Comparison of ENCODE assay signal across 8 cellular contexts in the genomic region with DNA sequence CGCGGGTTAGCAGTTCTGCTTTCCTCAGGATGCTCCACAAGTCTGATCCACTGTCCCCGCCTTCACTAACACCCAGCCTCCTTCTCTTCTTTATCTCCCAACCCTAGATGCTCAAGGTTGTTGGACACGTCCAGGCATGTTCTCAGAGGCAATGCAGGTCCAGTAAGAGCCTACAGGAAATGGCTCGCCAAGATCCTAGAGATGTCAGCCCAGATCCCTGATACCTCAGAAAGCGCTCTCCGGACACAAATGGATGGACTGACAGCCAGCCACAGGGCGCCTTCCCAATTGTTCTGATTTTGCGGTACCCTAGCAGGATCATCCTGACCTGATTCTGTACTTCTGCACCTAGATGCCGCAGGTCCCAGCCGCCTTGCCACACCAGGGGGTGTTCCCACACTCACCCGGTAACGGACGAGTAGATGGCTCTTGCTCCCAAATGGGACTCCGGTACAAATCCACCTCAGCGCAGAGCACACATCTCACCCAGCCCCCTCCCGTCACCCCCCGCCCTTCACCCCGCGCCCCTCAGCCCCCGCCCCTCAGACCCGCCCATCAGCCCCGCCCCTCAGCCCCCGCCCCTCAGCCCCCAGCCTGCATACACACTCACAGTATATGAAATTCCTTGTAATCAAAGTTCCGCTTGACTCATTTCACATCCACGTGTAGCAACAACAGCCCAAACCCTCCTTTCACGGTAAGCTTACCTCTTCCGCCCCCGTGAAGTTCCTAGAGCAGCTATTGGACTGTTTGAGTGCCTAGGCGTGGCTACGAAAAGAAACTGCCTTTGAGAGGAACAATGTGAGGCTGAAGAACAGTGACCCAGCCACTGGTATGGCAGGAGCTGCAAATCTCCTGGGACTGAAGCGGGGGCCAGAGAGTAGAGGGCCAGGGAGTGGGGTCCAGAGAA. TPM values are rescaled to one million over a fixed set of nuclear protein-coding genes. Genes with fewer than 3 reads are reported as not detected.
DNase-seq lines count a peak whose midpoint lies in the region; ATAC-seq, FAIRE-seq and TF ChIP-seq lines count a peak whose summit lies in the region.

A gene with protein sequence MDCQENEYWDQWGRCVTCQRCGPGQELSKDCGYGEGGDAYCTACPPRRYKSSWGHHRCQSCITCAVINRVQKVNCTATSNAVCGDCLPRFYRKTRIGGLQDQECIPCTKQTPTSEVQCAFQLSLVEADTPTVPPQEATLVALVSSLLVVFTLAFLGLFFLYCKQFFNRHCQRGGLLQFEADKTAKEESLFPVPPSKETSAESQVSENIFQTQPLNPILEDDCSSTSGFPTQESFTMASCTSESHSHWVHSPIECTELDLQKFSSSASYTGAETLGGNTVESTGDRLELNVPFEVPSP (minus strand): TSS at position 488 of the 910 bp plus-strand sequence. CDS start 23,058 bp downstream, outside the sequence.

- intact Hi-C loops in mammary epithelial cell (cut with micrococcal nuclease), result no loop called here

- CTCF ChIA-PET in mammary epithelial cell (lab: Charles Lee; ENCODE audit: low non-redundant PET), result no interaction called here

- H3K36me3 ChIP-seq in RWPE2 (ENCODE audit: low read depth), result no peaks in the 10 kb centered on the region
- no peaks in the 10 kb centered on the region for H3K36me3 ChIP-seq in mammary epithelial cell (ENCODE audit: insufficient read depth, low read length)
- H3K36me3 ChIP-seq in keratinocyte (ENCODE audit: control insufficient read depth in 2 of 2, extremely low read depth in 1 of 2, insufficient read depth in 2 of 2, low read length in 2 of 2), result no peaks in the 10 kb centered on the region

- H3K4me2 ChIP-seq in mammary epithelial cell (ENCODE audit: insufficient read depth, low read depth, low read length) (peak within 1 kb of the TSS; percentile 67), keratinocyte (ENCODE audit: control insufficient read depth, extremely low read depth, insufficient read depth, low read depth, low read length) (peak within 1 kb of the TSS; percentile 60)

- dilution Hi-C loops in mammary epithelial cell (cut with HindIII; ENCODE audit: low sequenced_read_pairs) (no loop called here), keratinocyte (cut with MboI; ENCODE audit: extremely low pct_ligation_motif_present, low sequenced_read_pairs) (no loop called here)

- peaks cover 32% of the 10 kb centered on the region for H3K79me2 ChIP-seq in mammary epithelial cell (ENCODE audit: insufficient read depth, low read length)
- H3K79me2 ChIP-seq in keratinocyte (ENCODE audit: control insufficient read depth, insufficient read depth, low read length), result no peaks in the 10 kb centered on the region

- no peaks in the 10 kb centered on the region for H3K9me1 ChIP-seq in keratinocyte (ENCODE audit: control insufficient read depth, extremely low read depth, insufficient read depth, low read length)

- TF ChIP-seq CTCF in RWPE2 (IDR thresholded peaks at IDR 0.05; ENCODE audit: poor library complexity, severe bottlenecking) (no peak), mammary epithelial cell (conservative IDR thresholded peaks at IDR 0.05 in 1 of 2, IDR thresholded peaks at IDR 0.05 in 1 of 2; ENCODE audit: extremely low read depth in 1 of 2, insufficient read depth in 1 of 2, low read depth in 1 of 2, low read length in 2 of 2) (no peak), keratinocyte (optimal IDR thresholded peaks at IDR 0.05 in 1 of 3, IDR thresholded peaks at IDR 0.05 in 1 of 3, conservative IDR thresholded peaks at IDR 0.05 in 1 of 3; ENCODE audit: extremely low read depth in 1 of 3, insufficient read depth in 2 of 3, low read length in 3 of 3) (no peak)

- no TSS peak for BruUV-seq in mammary epithelial cell (replicated peaks; lab: Mats Ljungman, UMichigan)

- FAIRE-seq in keratinocyte (lab: Jason Lieb, UNC), result peak; percentile 82

- peak; percentile 95 for ATAC-seq in HG02642 (IDR thresholded peaks at IDR 0.05; ENCODE audit: poor library complexity, unreplicated experiment)
- ATAC-seq in RWPE2 (ENCODE audit: low read depth), result peak; percentile 89

- H3K9me3 ChIP-seq in RWPE2 (ENCODE audit: severe bottlenecking) (no peaks in the 10 kb centered on the region), mammary epithelial cell (replicated peaks; ENCODE audit: insufficient read depth, low read length) (no peaks in the 10 kb centered on the region), keratinocyte (ENCODE audit: control insufficient read depth, low read depth, low read length) (no peaks in the 10 kb centered on the region)

- in situ Hi-C loops in mammary epithelial cell (cut with MboI; ENCODE audit: low sequenced_read_pairs in 2 of 2), result no loop called here

- peak; percentile 23 to 26 for DNase-seq in activated CD4-positive, alpha-beta T cell treated with anti-CD3 and anti-CD28 coated beads for 4 hours
- DNase-seq in activated CD4-positive, alpha-beta T cell treated with anti-CD3 and anti-CD28 coated beads for 1 hour, result no peak
- DNase-seq in RWPE2 (ENCODE audit: low spot score), result peak; percentile 62
- peak; percentile 89 for DNase-seq in mammary epithelial cell
- peak; percentile 63 for DNase-seq in keratinocyte (ENCODE audit: low read depth, low spot score)
- peak; percentile 6 for DNase-seq in stimulated activated CD4-positive, alpha-beta T cell treated with anti-CD3 and anti-CD28 coated beads, Interleukin-4, amount 100 ng/mL, for 1 hour
- no peak for DNase-seq in NCI-H2227 treated with DMSO at 0.1 percent for 48 hours (lab: John Stamatoyannopoulos, UW)

- H3K27me3 ChIP-seq in RWPE2 (ENCODE audit: insufficient read depth, poor library complexity, severe bottlenecking) (no peaks in the 10 kb centered on the region), mammary epithelial cell (ENCODE audit: insufficient read depth, low read length) (no peaks in the 10 kb centered on the region), keratinocyte (ENCODE audit: control insufficient read depth, extremely low read depth, insufficient read depth, low read length) (no peaks in the 10 kb centered on the region)

- peak within 1 kb of the TSS; percentile 40 for H3K4me3 ChIP-seq in RWPE2 (ENCODE audit: severe bottlenecking)
- peak within 1 kb of the TSS; percentile 52 to 57 (median 56) for H3K4me3 ChIP-seq in mammary epithelial cell (replicated peaks in 1 of 3; ENCODE audit: insufficient read depth in 1 of 3, low read depth in 2 of 3, low read length in 3 of 3)
- H3K4me3 ChIP-seq in keratinocyte (ENCODE audit: control insufficient read depth in 2 of 3, extremely low read depth in 1 of 3, insufficient read depth in 2 of 3, low read depth in 1 of 3, low read length in 3 of 3), result peak within 1 kb of the TSS; percentile 26 to 66 (median 55)

- WGBS in mammary epithelial cell (ENCODE audit: low coverage, missing lambda C conversion rate), result 34% methylated on average over 16 of the region's 32 CpGs

- H3K27ac ChIP-seq in RWPE2 (ENCODE audit: poor library complexity, severe bottlenecking) (peak within 1 kb of the TSS; percentile 77), mammary epithelial cell (ENCODE audit: insufficient read depth, low read depth, low read length) (peak within 1 kb of the TSS; percentile 64), keratinocyte (ENCODE audit: control insufficient read depth, insufficient read depth, low read length) (peak within 1 kb of the TSS; percentile 77)

- H3K9ac ChIP-seq in mammary epithelial cell (ENCODE audit: insufficient read depth, low read length), result peak within 1 kb of the TSS; percentile 57
- peak within 1 kb of the TSS; percentile 75 for H3K9ac ChIP-seq in keratinocyte (ENCODE audit: control insufficient read depth, extremely low read depth, insufficient read depth, low read length)

- peaks cover 33% of the 10 kb centered on the region for H3K4me1 ChIP-seq in RWPE2 (ENCODE audit: insufficient read depth, poor library complexity, severe bottlenecking)
- H3K4me1 ChIP-seq in mammary epithelial cell (ENCODE audit: insufficient read depth, low read length), result peaks cover 34% of the 10 kb centered on the region
- no peaks in the 10 kb centered on the region for H3K4me1 ChIP-seq in keratinocyte (ENCODE audit: control insufficient read depth, extremely low read depth, insufficient read depth, low read length)

- H4K20me1 ChIP-seq in mammary epithelial cell (ENCODE audit: insufficient read depth, low read length) (no peaks in the 10 kb centered on the region), keratinocyte (ENCODE audit: control insufficient read depth, extremely low read depth, insufficient read depth, low read length) (no peaks in the 10 kb centered on the region)

- H2AFZ ChIP-seq in mammary epithelial cell (ENCODE audit: low read depth, low read length), result peak within 1 kb of the TSS; percentile 61
- H2AFZ ChIP-seq in keratinocyte (ENCODE audit: control insufficient read depth, low read length), result peak within 1 kb of the TSS; percentile 70

RNA-seq across cellular contexts. Expression of the gene that starts here (rescaled TPM):
- 10 to 100 TPM in 1 of 2 donors, 1 to 10 TPM in 1; 8.2 to 12.6 TPM for total RNA-seq in mammary epithelial cell
- polyA plus RNA-seq in mammary epithelial cell (6.9 TPM), keratinocyte (2.5 to 3.7 TPM (median 2.8 TPM) in 3 replicates)
- polyA minus RNA-seq in mammary epithelial cell (3.4 TPM), keratinocyte (1.6 to 5.4 TPM (median 3.0 TPM) in 3 replicates)
- polyA plus RNA-seq in keratinocyte (2011; ENCODE audit: low read depth), result 0.60 TPM
- 1.2 and 2.1 TPM in 2 replicates for polyA plus RNA-seq in keratinocyte (2011; cell fraction: cytosol; rRNA removed)
- polyA plus RNA-seq in keratinocyte (2011; cell fraction: nucleus; rRNA removed), result 5.7 and 7.0 TPM in 2 replicates
- polyA plus RNA-seq in keratinocyte (2012; ENCODE audit: low replicate concordance), result 1.4 and 1.8 TPM in 2 replicates
- 1.3 TPM for polyA minus RNA-seq in keratinocyte (2011; cell fraction: cytosol; rRNA and poly(A)+ RNA removed)
- polyA minus RNA-seq in keratinocyte (2011; cell fraction: nucleus; rRNA and poly(A)+ RNA removed), result 2.3 and 2.9 TPM in 2 replicates

Comparison
In these comparisons a context has a peak if more than half of its experiments do, and no peak if none do; other contexts are left out.
1. DNase-seq: peak in activated CD4-positive, alpha-beta T cell treated with anti-CD3 and anti-CD28 coated beads for 4 hours (2 of 2), RWPE2 (single experiment), mammary epithelial cell (single experiment), keratinocyte (single experiment) and stimulated activated CD4-positive, alpha-beta T cell treated with anti-CD3 and anti-CD28 coated beads, Interleukin-4, amount 100 ng/mL, for 1 hour (single experiment); none in activated CD4-positive, alpha-beta T cell treated with anti-CD3 and anti-CD28 coated beads for 1 hour (single experiment) and NCI-H2227 treated with DMSO at 0.1 percent for 48 hours (single experiment).
2. Peak in every context shown above with its lines, with median percentiles within 50 percentile points of each other: H3K27ac ChIP-seq and H3K4me3 ChIP-seq.